15 cellular contexts compared by ENCODE assay signal in the genomic region with DNA sequence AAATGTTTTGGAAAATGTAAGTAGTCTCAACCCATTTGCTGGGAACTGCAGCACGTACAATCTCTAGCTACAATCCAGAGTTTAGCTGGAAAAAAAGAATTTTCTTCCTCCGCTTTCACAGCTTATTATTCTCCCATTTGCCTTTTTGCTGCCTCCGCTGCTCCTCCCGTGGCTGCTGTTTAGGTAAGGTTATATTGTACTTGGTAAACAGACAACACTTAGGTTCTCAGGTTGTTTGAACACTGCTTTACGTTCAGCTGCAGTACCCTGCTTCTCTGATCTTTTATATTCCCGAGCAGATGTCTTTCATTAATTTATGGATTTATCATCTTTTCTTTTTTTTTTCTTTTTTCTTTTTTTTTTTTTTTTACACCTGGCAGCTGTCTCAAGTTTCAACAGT. TPM values are rescaled to one million over a fixed set of nuclear protein-coding genes. Genes with fewer than 3 reads are reported as not detected.
DNase-seq lines count a peak whose midpoint lies in the region; ATAC-seq, FAIRE-seq and TF ChIP-seq lines count a peak whose summit lies in the region.
"Had no signal": no experiment of that assay in that cellular context is flagged by ENCODE, and none has a peak within 500 bp of the region (broad histone marks: within the 10 kb centered on the region; RNA-seq: fewer than 3 reads in every experiment).

No MANE protein-coding gene starts in this region.

- no peak for ATAC-seq in activated naive CD4-positive, alpha-beta T cell treated with anti-CD3 and anti-CD28 coated beads, Interleukin-2, amount 50 U/mL, for 72 hours
- ATAC-seq: stimulated activated effector memory CD8-positive, alpha-beta T cell treated with anti-CD3 and anti-CD28 coated beads, Interleukin-12 subunit alpha, Interleukin-12 subunit beta, amount 100 ng/mL, for 72 hours; upper lobe of right lung had no signal

- peaks cover 3% of the 10 kb centered on the region for H3K27me3 Mint-ChIP-seq in glutamatergic neuron (ENCODE audit: unreplicated experiment)

- FAIRE-seq in D721Med (lab: Jason Lieb, UNC), result peak; percentile 25

- no peaks in the 10 kb centered on the region for H3K36me3 ChIP-seq in sigmoid colon
- H3K36me3 ChIP-seq: upper lobe of right lung had no signal

- DNase-seq in D721Med (ENCODE audit: insufficient read length, low spot score), result no peak
- peak; percentile 98 for DNase-seq in NCI-H146 treated with DMSO at 0.1 percent for 48 hours (lab: John Stamatoyannopoulos, UW; ENCODE audit: unreplicated experiment)
- peak; percentile 73 for DNase-seq in NCI-H748 treated with DMSO at 0.1 percent for 48 hours (lab: John Stamatoyannopoulos, UW)
- no peak for DNase-seq in glutamatergic neuron
- DNase-seq in H4 (ENCODE audit: low spot score), result no peak
- no peak for DNase-seq in HCEC 1CT
- DNase-seq in sigmoid colon, result no peak
- no peak for DNase-seq in activated naive CD4-positive, alpha-beta T cell treated with anti-CD3 and anti-CD28 coated beads, Interleukin-2, amount 50 U/mL, for 72 hours (ENCODE audit: low spot score in 2 of 2)
- DNase-seq: activated T-cell treated with anti-CD3 and anti-CD28 coated beads, Interleukin-2, amount 50 U/mL, for 24 hours; Caco-2; endodermal cell; T-helper 1 cell; upper lobe of right lung had no signal

- TF ChIP-seq POLR2A in sigmoid colon (IDR thresholded peaks at IDR 0.05), result no peak

- H3K27ac Mint-ChIP-seq in glutamatergic neuron (ENCODE audit: unreplicated experiment), result peak overlapping the region; percentile 82
- no peak overlapping the region for H3K27ac Mint-ChIP-seq in activated naive CD4-positive, alpha-beta T cell treated with anti-CD3 and anti-CD28 coated beads, Interleukin-2, amount 50 U/mL, for 72 hours
- H3K27ac Mint-ChIP-seq: activated naive CD8-positive, alpha-beta T cell; activated T-cell treated with anti-CD3 and anti-CD28 coated beads, Interleukin-2, amount 50 U/mL, for 24 hours; endodermal cell; stimulated activated effector memory CD8-positive, alpha-beta T cell treated with anti-CD3 and anti-CD28 coated beads, Interleukin-12 subunit alpha, Interleukin-12 subunit beta, amount 100 ng/mL, for 72 hours had no signal

- H3K4me3 ChIP-seq in sigmoid colon, result no peak overlapping the region
- H3K4me3 ChIP-seq: upper lobe of right lung had no signal

- H3K4me1 ChIP-seq in sigmoid colon, result peaks cover 0 to 13% (median 5%) of the 10 kb centered on the region in 4 donors
- H3K4me1 ChIP-seq: Caco-2, upper lobe of right lung had no signal

- no peak for TF ChIP-seq EP300 in sigmoid colon (IDR thresholded peaks at IDR 0.05)

- H3K4me3 Mint-ChIP-seq in glutamatergic neuron (ENCODE audit: unreplicated experiment), result no peak overlapping the region
- H3K4me3 Mint-ChIP-seq: activated naive CD8-positive, alpha-beta T cell; activated T-cell treated with anti-CD3 and anti-CD28 coated beads, Interleukin-2, amount 50 U/mL, for 24 hours; endodermal cell; stimulated activated effector memory CD8-positive, alpha-beta T cell treated with anti-CD3 and anti-CD28 coated beads, Interleukin-12 subunit alpha, Interleukin-12 subunit beta, amount 100 ng/mL, for 72 hours had no signal

- TF ChIP-seq CTCF in D721Med (IDR thresholded peaks at IDR 0.05; ENCODE audit: insufficient read depth, missing control alignments), result no peak
- no peak for TF ChIP-seq CTCF in glutamatergic neuron (IDR thresholded peaks at IDR 0.05; ENCODE audit: partially characterized antibody, unreplicated experiment)
- no peak for TF ChIP-seq CTCF in sigmoid colon (IDR thresholded peaks at IDR 0.05)

- peaks cover 84% of the 10 kb centered on the region for H3K4me1 Mint-ChIP-seq in glutamatergic neuron (ENCODE audit: low read depth, unreplicated experiment)
- H3K4me1 Mint-ChIP-seq: stimulated activated effector memory CD8-positive, alpha-beta T cell treated with anti-CD3 and anti-CD28 coated beads, Interleukin-12 subunit alpha, Interleukin-12 subunit beta, amount 100 ng/mL, for 72 hours had no signal

- peaks cover 10% of the 10 kb centered on the region for H3K9me3 Mint-ChIP-seq in glutamatergic neuron (ENCODE audit: unreplicated experiment)
- H3K9me3 Mint-ChIP-seq in activated naive CD4-positive, alpha-beta T cell treated with anti-CD3 and anti-CD28 coated beads, Interleukin-2, amount 50 U/mL, for 72 hours, result no peaks in the 10 kb centered on the region
- H3K9me3 Mint-ChIP-seq: activated T-cell treated with anti-CD3 and anti-CD28 coated beads, Interleukin-2, amount 50 U/mL, for 24 hours; endodermal cell had no signal

- H3K9me3 ChIP-seq in sigmoid colon, result no peaks in the 10 kb centered on the region
- H3K9me3 ChIP-seq: Caco-2, upper lobe of right lung had no signal

- no peaks in the 10 kb centered on the region for H3K27me3 ChIP-seq in sigmoid colon
- H3K27me3 ChIP-seq: upper lobe of right lung had no signal

- intact Hi-C loops in sigmoid colon (cut with DNase I), result no loop called here

- peak overlapping the region in 1 of 4 donors; percentile 31 for H3K27ac ChIP-seq in sigmoid colon
- H3K27ac ChIP-seq: upper lobe of right lung had no signal

- H3K36me3 Mint-ChIP-seq in glutamatergic neuron (ENCODE audit: unreplicated experiment), result peaks cover 11% of the 10 kb centered on the region
- H3K36me3 Mint-ChIP-seq in activated naive CD4-positive, alpha-beta T cell treated with anti-CD3 and anti-CD28 coated beads, Interleukin-2, amount 50 U/mL, for 72 hours, result peaks cover 0 to 4% of the 10 kb centered on the region in 2 donors
- H3K36me3 Mint-ChIP-seq: activated naive CD8-positive, alpha-beta T cell; stimulated activated effector memory CD8-positive, alpha-beta T cell treated with anti-CD3 and anti-CD28 coated beads, Interleukin-12 subunit alpha, Interleukin-12 subunit beta, amount 100 ng/mL, for 72 hours had no signal

- 17 to 56% methylated on average over 6 of the region's 6 CpGs for WGBS in sigmoid colon, 2 donors

RNA-seq across cellular contexts. Expression of gene PROX1, which starts 14.3 kb away (rescaled TPM):
- total RNA-seq in glutamatergic neuron (ENCODE audit: unreplicated experiment) (68.4 TPM), sigmoid colon (1 to 10 TPM; 5.4 to 7.7 (median 6.4) TPM)
- 0.14 and 0.21 TPM in 2 replicates for total RNA-seq in H4 (2014; rRNA removed; shearing (Covaris generic))
- 1 to 10 TPM; 1.4 to 2.4 (median 2.4) TPM for polyA plus RNA-seq in sigmoid colon
- total RNA-seq in activated naive CD4-positive, alpha-beta T cell treated with anti-CD3 and anti-CD28 coated beads, Interleukin-2, amount 50 U/mL, for 72 hours, result under 1 TPM; 0.08 to 0.34 TPM

Comparison
In these comparisons a context has a peak if more than half of its experiments do, and no peak if none do; other contexts are left out.
1. DNase-seq: peak in NCI-H146 treated with DMSO at 0.1 percent for 48 hours (single experiment) and NCI-H748 treated with DMSO at 0.1 percent for 48 hours (single experiment); none in D721Med (single experiment), glutamatergic neuron (single experiment), H4 (single experiment), HCEC 1CT (single experiment), sigmoid colon (single experiment) and activated naive CD4-positive, alpha-beta T cell treated with anti-CD3 and anti-CD28 coated beads, Interleukin-2, amount 50 U/mL, for 72 hours (0 of 2).